Comparison of ENCODE assay signal across 10 cellular contexts in genomic region chr6:33607784-33608161, GRCh38. TPM values are rescaled to one million over a fixed set of nuclear protein-coding genes. Genes with fewer than 3 reads are reported as not detected.
DNase-seq lines count a peak whose midpoint lies in the region; ATAC-seq and TF ChIP-seq lines count a peak whose summit lies in the region.
"Had no signal": no experiment of that assay in that cellular context is flagged by ENCODE, and none has a peak within 500 bp of the region (broad histone marks: within the 10 kb centered on the region; RNA-seq: fewer than 3 reads in every experiment).

No MANE protein-coding gene starts in this region.

- intact Hi-C loops in gastrocnemius medialis (cut with DNase I; ENCODE audit: low total_unique reads), result loop anchor here (1.0 kb wide), 2 partner anchors 18 to 22 kb away; no protein-coding TSS in a partner anchor

- H3K36me3 ChIP-seq in gastrocnemius medialis, result no peaks in the 10 kb centered on the region

- peaks cover 11 to 32% of the 10 kb centered on the region in 2 donors for H3K4me1 ChIP-seq in gastrocnemius medialis

- in situ Hi-C loops in gastrocnemius medialis (cut with MboI; ENCODE audit: low sequenced_read_pairs in 4 of 4), result no loop called here

- ATAC-seq in gastrocnemius medialis (peak; percentile 74 to 75), HG02678 (IDR thresholded peaks at IDR 0.05; ENCODE audit: unreplicated experiment) (no peak), HG03139 (IDR thresholded peaks at IDR 0.05; ENCODE audit: unreplicated experiment) (no peak)

- H3K9me3 ChIP-seq in gastrocnemius medialis, result no peaks in the 10 kb centered on the region

- TF ChIP-seq POLR2A in gastrocnemius medialis (IDR thresholded peaks at IDR 0.05), result no peak

- TF ChIP-seq CTCF in cardiac fibroblast (IDR thresholded peaks at IDR 0.05; ENCODE audit: low read depth, low read length) (peak; percentile 17), gastrocnemius medialis (IDR thresholded peaks at IDR 0.05 in 4 of 5, conservative IDR thresholded peaks at IDR 0.05 in 1 of 5) (peak in 4 of 5 experiments; percentile 38 to 59 (median 40))

- H3K4me3 ChIP-seq in cardiac fibroblast (replicated peaks in 1 of 2; ENCODE audit: low read depth in 2 of 2, low read length in 2 of 2), result no peak overlapping the region
- no peak overlapping the region for H3K4me3 ChIP-seq in gastrocnemius medialis

- H3K27me3 ChIP-seq in gastrocnemius medialis, result no peaks in the 10 kb centered on the region

- H3K27ac ChIP-seq in gastrocnemius medialis, result peak overlapping the region in 1 of 4 donors; percentile 24

- peak; percentile 27 for DNase-seq in NCI-H748 (lab: John Stamatoyannopoulos, UW; ENCODE audit: unreplicated experiment)
- no peak for DNase-seq in NCI-H748 treated with DMSO at 0.1 percent for 48 hours (lab: John Stamatoyannopoulos, UW)
- DNase-seq in MV-4-11 (lab: John Stamatoyannopoulos, UW), result peak; percentile 5
- no peak for DNase-seq in cardiac fibroblast (ENCODE audit: low read depth in 2 of 2)
- DNase-seq in gastrocnemius medialis, result peak; percentile 48 to 55
- no peak for DNase-seq in NCI-H1436 treated with DMSO at 0.1 percent for 48 hours (lab: John Stamatoyannopoulos, UW)
- DNase-seq: activated gamma-delta T cell, NCI-H2107 had no signal

RNA-seq across cellular contexts. Expression of gene ITPR3, which starts 13.3 kb away (rescaled TPM):
- 1 to 10 TPM; 1.9 to 6.8 (median 4.2) TPM for total RNA-seq in gastrocnemius medialis

RNA-seq across cellular contexts. Expression of gene BAK1, which starts 27.7 kb away (rescaled TPM):
- 10 to 100 TPM in 1 of 4 donors, 1 to 10 TPM in 3; 5.8 to 11.7 (median 8.2) TPM for total RNA-seq in gastrocnemius medialis

Comparison
In these comparisons a context has a peak if more than half of its experiments do, and no peak if none do; other contexts are left out.
1. DNase-seq: peak in NCI-H748 (single experiment), MV-4-11 (single experiment) and gastrocnemius medialis (2 of 2); none in NCI-H748 treated with DMSO at 0.1 percent for 48 hours (single experiment), cardiac fibroblast (0 of 2) and NCI-H1436 treated with DMSO at 0.1 percent for 48 hours (single experiment).
2. ATAC-seq: peak in gastrocnemius medialis (2 of 2); none in HG02678 (single experiment) and HG03139 (single experiment).